In genomic region chr5:80705216-80705769, GRCh38 we compare ENCODE assay signal across 18 cellular contexts. TPM values are rescaled to one million over a fixed set of nuclear protein-coding genes. Genes with fewer than 3 reads are reported as not detected.
DNase-seq lines count a peak whose midpoint lies in the region; ATAC-seq, FAIRE-seq and TF ChIP-seq lines count a peak whose summit lies in the region.
"Had no signal": no experiment of that assay in that cellular context is flagged by ENCODE, and none has a peak within 500 bp of the region (broad histone marks: within the 10 kb centered on the region; RNA-seq: fewer than 3 reads in every experiment).

No MANE protein-coding gene starts in this region.

- H3K27ac Mint-ChIP-seq in T-helper 17 cell (peak overlapping the region; percentile 49), memory B cell (peak overlapping the region; percentile 58), immature natural killer cell (peak overlapping the region in 1 of 6 donors; percentile 11)

- no peak overlapping the region for H3K4me3 Mint-ChIP-seq in T-helper 17 cell
- H3K4me3 Mint-ChIP-seq in memory B cell: no peak overlapping the region
- no peak overlapping the region for H3K4me3 Mint-ChIP-seq in immature natural killer cell
- H3K4me3 Mint-ChIP-seq: CD14-positive monocyte; CD4-positive, alpha-beta memory T cell had no signal

- no peaks in the 10 kb centered on the region for H3K27me3 Mint-ChIP-seq in T-helper 17 cell
- H3K27me3 Mint-ChIP-seq in memory B cell: no peaks in the 10 kb centered on the region
- H3K27me3 Mint-ChIP-seq in immature natural killer cell (ENCODE audit: low read depth in 3 of 3): peaks cover 0 to 2% (median 0%) of the 10 kb centered on the region in 3 donors
- H3K27me3 Mint-ChIP-seq: CD4-positive, alpha-beta memory T cell had no signal

- FAIRE-seq in A549 (lab: Jason Lieb, UNC): no peak
- FAIRE-seq: GM12878, GM19239 had no signal

- no peaks in the 10 kb centered on the region for H3K9me3 ChIP-seq in A549
- H3K9me3 ChIP-seq in T-helper 17 cell (ENCODE audit: control insufficient read depth, low read length, poor library complexity, severe bottlenecking): no peaks in the 10 kb centered on the region
- H3K9me3 ChIP-seq: BLaER1, HAP-1 had no signal

- H3K27me3 ChIP-seq in dorsolateral prefrontal cortex: no peaks in the 10 kb centered on the region
- H3K27me3 ChIP-seq: BLaER1 had no signal

- no peak overlapping the region for H3K4me3 ChIP-seq in A549
- H3K4me3 ChIP-seq in dorsolateral prefrontal cortex: no peak overlapping the region
- H3K4me3 ChIP-seq: BLaER1, GM12878, HAP-1 had no signal

- H3K36me3 Mint-ChIP-seq in T-helper 17 cell (ENCODE audit: low read depth) (peaks cover 3% of the 10 kb centered on the region), memory B cell (peaks cover 26% of the 10 kb centered on the region), immature natural killer cell (peaks cover 7 to 23% (median 11%) of the 10 kb centered on the region in 3 donors)

- H3K27ac ChIP-seq in A549 (no peak overlapping the region), dorsolateral prefrontal cortex (peak overlapping the region in 15 of 59 donors; percentile 0 to 71 (median 35))
- H3K27ac ChIP-seq: 22Rv1, BLaER1 had no signal

- intact Hi-C loops in dorsolateral prefrontal cortex (cut with DNase I): no loop called here

- TF ChIP-seq RAD21 in A549 (conservative IDR thresholded peaks at IDR 0.05 in 1 of 2, IDR thresholded peaks at IDR 0.05 in 1 of 2): no peak

- CTCF ChIA-PET in A549 (lab: Yijun Ruan, JAX): no interaction called here

- H3K9me3 Mint-ChIP-seq in memory B cell: no peaks in the 10 kb centered on the region
- H3K9me3 Mint-ChIP-seq in immature natural killer cell: no peaks in the 10 kb centered on the region
- H3K9me3 Mint-ChIP-seq: CD14-positive monocyte; CD4-positive, alpha-beta memory T cell had no signal

- POLR2A ChIA-PET in A549 (lab: Yijun Ruan, JAX): no interaction called here

- no peak overlapping the region for H3K4me2 ChIP-seq in A549

- TF ChIP-seq POLR2A in A549 (IDR thresholded peaks at IDR 0.05; ENCODE audit: low read length): no peak

- no peaks in the 10 kb centered on the region for H3K4me1 ChIP-seq in A549
- H3K4me1 ChIP-seq: HAP-1 had no signal

- WGBS in A549 (ENCODE audit: missing lambda C conversion rate): 93% methylated on average over 6 of the region's 6 CpGs

- no peak for ATAC-seq in A549
- no peak for ATAC-seq in T-helper 17 cell
- ATAC-seq in left lobe of liver: peak; percentile 92
- no peak for ATAC-seq in memory B cell (ENCODE audit: low read depth)
- ATAC-seq: GM12878 had no signal

- TF ChIP-seq CTCF in A549 (IDR thresholded peaks at IDR 0.05): no peak
- no peak for TF ChIP-seq CTCF in dorsolateral prefrontal cortex (IDR thresholded peaks at IDR 0.05 in 54 of 56, conservative IDR thresholded peaks at IDR 0.05 in 2 of 56; ENCODE audit: low read depth in 1 of 56, partially characterized antibody in 56 of 56)

- TF ChIP-seq EP300 in A549 (IDR thresholded peaks at IDR 0.05): no peak

- no peak for DNase-seq in A549 (ENCODE audit: low read depth in 1 of 2, low spot score in 1 of 2)
- no peak for DNase-seq in T-helper 17 cell
- DNase-seq in left lobe of liver (ENCODE audit: low spot score): no peak
- no peak for DNase-seq in memory B cell (ENCODE audit: low spot score in 2 of 2)
- no peak for DNase-seq in immature natural killer cell
- DNase-seq in dorsolateral prefrontal cortex: no peak
- DNase-seq in stimulated activated naive CD4-positive, alpha-beta T cell treated with Interleukin-2 at 50 U/mL for 16 hours (lab: John Stamatoyannopoulos, UW): no peak
- no peak for DNase-seq in DMS114 treated with DMSO at 0.1 percent for 48 hours (lab: John Stamatoyannopoulos, UW; ENCODE audit: unreplicated experiment)
- DNase-seq: CD4-positive, alpha-beta memory T cell; DMS53; DND-41; EL had no signal

- H3K4me1 Mint-ChIP-seq in T-helper 17 cell (peaks cover 24% of the 10 kb centered on the region), memory B cell (peaks cover 16% of the 10 kb centered on the region), immature natural killer cell (peaks cover 21 to 36% of the 10 kb centered on the region in 2 donors)

TF ChIP-seq in A549, 52 proteins besides CTCF, POLR2A, EP300 and RAD21:
- TF ChIP-seq KDM5A (IDR thresholded peaks at IDR 0.05) (no peak), MAFK (IDR thresholded peaks at IDR 0.05; ENCODE audit: partially characterized antibody) (peak; percentile 17)
TF ChIP-seq in A549: peak in this region for 1.

RNA-seq across cellular contexts. Expression of gene DHFR, which starts 50.5 kb away (rescaled TPM):
- polyA plus RNA-seq in A549 (2011; rRNA removed): 44.3 and 61.3 TPM in 2 replicates
- polyA plus RNA-seq in A549 (2012; cell fraction: cytosol; rRNA removed): 35.0 and 39.0 TPM in 2 replicates
- 12.8 and 19.0 TPM in 2 replicates for polyA plus RNA-seq in A549 (2012; cell fraction: nucleus; rRNA removed)
- polyA plus RNA-seq in A549 (2017; fragmentation: RNase III; extraction: RNeasy Plus Mini Kit Qiagen cat#74134 plus additional on column Dnase treatment): 87.0 to 99.4 TPM (median 91.1 TPM) in 3 replicates
- polyA minus RNA-seq in A549 (2011; rRNA and poly(A)+ RNA removed): 25.1 and 40.2 TPM in 2 replicates
- 1 to 10 TPM; 5.7 to 8.3 TPM for total RNA-seq in T-helper 17 cell
- 23.1 TPM for total RNA-seq in left lobe of liver
- polyA plus RNA-seq in immature natural killer cell: 1 to 10 TPM; 3.2 to 5.9 (median 3.3) TPM
- total RNA-seq in dorsolateral prefrontal cortex: 10 to 100 TPM in 115 of 120 experiments, 1 to 10 TPM in 5; 8.3 to 36.3 (median 16.7) TPM

RNA-seq across cellular contexts. Expression of gene MSH3, which starts 50.8 kb away (rescaled TPM):
- 11.0 and 13.1 TPM in 2 replicates for polyA plus RNA-seq in A549 (2011; rRNA removed)
- polyA plus RNA-seq in A549 (2012; cell fraction: cytosol; rRNA removed): 2.4 and 2.8 TPM in 2 replicates
- polyA plus RNA-seq in A549 (2012; cell fraction: nucleus; rRNA removed): 1.0 and 1.6 TPM in 2 replicates
- polyA plus RNA-seq in A549 (2017; fragmentation: RNase III; extraction: RNeasy Plus Mini Kit Qiagen cat#74134 plus additional on column Dnase treatment): 9.0 to 9.3 TPM (median 9.3 TPM) in 3 replicates
- 8.1 and 8.5 TPM in 2 replicates for polyA minus RNA-seq in A549 (2011; rRNA and poly(A)+ RNA removed)
- 10 to 100 TPM; 12.6 to 17.2 TPM for total RNA-seq in T-helper 17 cell
- total RNA-seq in left lobe of liver: 12.3 TPM
- polyA plus RNA-seq in immature natural killer cell: 10 to 100 TPM in 2 of 3 donors, 1 to 10 TPM in 1; 5.6 to 13.7 (median 10.3) TPM
- 10 to 100 TPM; 15.6 to 28.3 (median 21.3) TPM for total RNA-seq in dorsolateral prefrontal cortex
